8 cellular contexts compared by ENCODE assay signal in genomic region chr1:150486966-150487762, GRCh38.
A peak's percentile ranks its signal among the peaks of the same experiment; 100 is the strongest.
DNase-seq lines count a peak whose midpoint lies in the region; ATAC-seq, FAIRE-seq and TF ChIP-seq lines count a peak whose summit lies in the region.

Gene TARS2, plus strand, starts transcription at chr1:150487419. Its CDS starts 32 bp downstream, at chr1:150487451.

- in situ Hi-C loops in brain microvascular endothelial cell (cut with HindIII; ENCODE audit: low pct_ligation_motif_present, low sequenced_read_pairs): no loop called here

- H3K27ac ChIP-seq in brain microvascular endothelial cell: peak within 1 kb of the TSS; percentile 44

- peak within 1 kb of the TSS; percentile 87 for H3K4me3 ChIP-seq in brain microvascular endothelial cell (ENCODE audit: low read depth, low read length)
- H3K4me3 ChIP-seq in iPS-11a (ENCODE audit: low read depth, low read length): peak within 1 kb of the TSS; percentile 94
- H3K4me3 ChIP-seq in skeletal muscle cell (ENCODE audit: low read depth, low read length): peak within 1 kb of the TSS; percentile 94

- H3K36me3 ChIP-seq in brain microvascular endothelial cell (replicated peaks): peaks cover 4% of the 10 kb centered on the region

- peak; percentile 100 for ATAC-seq in GM18520 (IDR thresholded peaks at IDR 0.05; ENCODE audit: unreplicated experiment)
- peak; percentile 99 for ATAC-seq in HG03064 (IDR thresholded peaks at IDR 0.05; ENCODE audit: low read depth, unreplicated experiment)

- DNase-seq in 8988T (peak; percentile 58), NCI-H2107 treated with DMSO at 0.1 percent for 48 hours (lab: John Stamatoyannopoulos, UW; ENCODE audit: unreplicated experiment) (peak; percentile 99), brain microvascular endothelial cell (peak; percentile 100), skeletal muscle cell (ENCODE audit: low read depth) (peak; percentile 93)

- no peaks in the 10 kb centered on the region for H3K27me3 ChIP-seq in brain microvascular endothelial cell (replicated peaks)

- TF ChIP-seq CTCF in brain microvascular endothelial cell (IDR thresholded peaks at IDR 0.05; ENCODE audit: low read depth, low read length, missing control alignments): peak; percentile 32

- peak; percentile 95 for FAIRE-seq in TTC549 (lab: Jason Lieb, UNC)

Comparison
In these comparisons a context has a peak if more than half of its experiments do, and no peak if none do; other contexts are left out.
1. Peak in every context shown above with its lines: DNase-seq, ATAC-seq, H3K4me3 ChIP-seq and H3K27ac ChIP-seq.